ENCODE assay signal across 12 cellular contexts in genomic region chr6:150336299-150336698, GRCh38. TPM values are rescaled to one million over a fixed set of nuclear protein-coding genes. Genes with fewer than 3 reads are reported as not detected.
DNase-seq lines count a peak whose midpoint lies in the region; ATAC-seq and TF ChIP-seq lines count a peak whose summit lies in the region.
"Had no signal": no experiment of that assay in that cellular context is flagged by ENCODE, and none has a peak within 500 bp of the region (broad histone marks: within the 10 kb centered on the region; RNA-seq: fewer than 3 reads in every experiment).

No MANE protein-coding gene starts in this region.

- H4K91ac ChIP-seq in trophoblast cell (ENCODE audit: low read depth, low read length) = no peak overlapping the region

- no peaks in the 10 kb centered on the region for H3K27me3 ChIP-seq in trophoblast cell (ENCODE audit: insufficient read depth, low read length)
- H3K27me3 ChIP-seq: vagina had no signal

- H3K79me1 ChIP-seq in trophoblast cell (ENCODE audit: low read length) = no peaks in the 10 kb centered on the region

- H3K4me2 ChIP-seq in trophoblast cell (ENCODE audit: low read length) = no peak overlapping the region

- H3K27me3 Mint-ChIP-seq in MCF 10A (ENCODE audit: insufficient read depth, unreplicated experiment) = no peaks in the 10 kb centered on the region

- H4K8ac ChIP-seq in trophoblast cell (ENCODE audit: low read depth, low read length) = no peak overlapping the region

- no peak overlapping the region for H3K27ac ChIP-seq in trophoblast cell (ENCODE audit: low read depth, low read length)
- H3K27ac ChIP-seq: vagina had no signal

- H3K4me1 ChIP-seq in trophoblast cell (ENCODE audit: control insufficient read depth in 1 of 2, insufficient read depth in 2 of 2, low read length in 2 of 2) = peaks cover 1 to 4% of the 10 kb centered on the region in 2 experiments
- H3K4me1 ChIP-seq: vagina had no signal

- H3K36me3 Mint-ChIP-seq in MCF 10A (ENCODE audit: insufficient read depth, unreplicated experiment) = peaks cover under 1% of the 10 kb centered on the region
- H3K36me3 Mint-ChIP-seq: activated naive CD8-positive, alpha-beta T cell treated with anti-CD3 and anti-CD28 coated beads, Interleukin-2, amount 10 ng/mL, durations not matched to agents 7 days and 5 days had no signal

- no peak overlapping the region for H2BK12ac ChIP-seq in trophoblast cell (ENCODE audit: low read length)

- no peak overlapping the region for H2BK5ac ChIP-seq in trophoblast cell (ENCODE audit: low read depth, low read length, poor library complexity)

- no peak overlapping the region for H3K9ac ChIP-seq in trophoblast cell (ENCODE audit: low read length)

- WGBS in trophoblast cell (ENCODE audit: extremely low coverage, insufficient coverage, insufficient read length) = no CpG with 5 or more reads among the region's 4 CpGs

- POLR2A ChIA-PET in MCF 10A (lab: Yijun Ruan, JAX) = interaction anchor here (0.5 to 1.6 kb wide), 12 partner anchors 12 to 264 kb away, joined by 3 to 9 read pairs (median 4); no protein-coding TSS in a partner anchor

- TF ChIP-seq CTCF in MCF 10A (IDR thresholded peaks at IDR 0.05; ENCODE audit: unreplicated experiment) = no peak

- no peak overlapping the region for H2BK120ac ChIP-seq in trophoblast cell (ENCODE audit: insufficient read depth, low read length, poor library complexity)

- no peaks in the 10 kb centered on the region for H3K9me3 Mint-ChIP-seq in MCF 10A (ENCODE audit: unreplicated experiment)
- H3K9me3 Mint-ChIP-seq: activated naive CD8-positive, alpha-beta T cell treated with anti-CD3 and anti-CD28 coated beads, Interleukin-2, amount 10 ng/mL, durations not matched to agents 7 days and 5 days had no signal

- H3K4me3 Mint-ChIP-seq in MCF 10A (ENCODE audit: unreplicated experiment) = no peak overlapping the region
- H3K4me3 Mint-ChIP-seq: activated naive CD8-positive, alpha-beta T cell treated with anti-CD3 and anti-CD28 coated beads, Interleukin-2, amount 10 ng/mL, durations not matched to agents 7 days and 5 days had no signal

- H3K9me3 ChIP-seq in trophoblast cell (ENCODE audit: insufficient read depth, low read depth, low read length) = peaks cover 2% of the 10 kb centered on the region
- H3K9me3 ChIP-seq: vagina had no signal

- H3K4me1 Mint-ChIP-seq in MCF 10A (ENCODE audit: insufficient read depth, unreplicated experiment) = peaks cover 18% of the 10 kb centered on the region
- H3K4me1 Mint-ChIP-seq: activated naive CD8-positive, alpha-beta T cell treated with anti-CD3 and anti-CD28 coated beads, Interleukin-2, amount 10 ng/mL, durations not matched to agents 7 days and 5 days had no signal

- peak; percentile 51 for DNase-seq in NCI-H345 (lab: John Stamatoyannopoulos, UW)
- no peak for DNase-seq in NCI-H345 treated with DMSO at 0.1 percent for 48 hours (lab: John Stamatoyannopoulos, UW; ENCODE audit: unreplicated experiment)
- peak; percentile 63 for DNase-seq in MCF 10A (ENCODE audit: unreplicated experiment)
- peak; percentile 8 to 27 for DNase-seq in trophoblast cell
- DNase-seq in Kasumi-1 (lab: John Stamatoyannopoulos, UW) = no peak
- no peak for DNase-seq in stimulated activated CD4-positive, alpha-beta T cell treated with anti-CD3 and anti-CD28 coated beads, Interleukin-12 subunit alpha, Interleukin-12 subunit beta, amount 100 ng/mL, for 4 hours
- DNase-seq: activated naive CD8-positive, alpha-beta T cell treated with anti-CD3 and anti-CD28 coated beads, Interleukin-2, amount 10 ng/mL, durations not matched to agents 7 days and 5 days; NCI-H1436 treated with DMSO at 0.1 percent for 48 hours had no signal

- no peak overlapping the region for H3K23ac ChIP-seq in trophoblast cell (ENCODE audit: low read length)

- no peak overlapping the region for H3K14ac ChIP-seq in trophoblast cell (ENCODE audit: low read length)

- CTCF ChIA-PET in MCF 10A (lab: Yijun Ruan, JAX) = interaction anchor here (0.6 to 2.3 kb wide), 14 partner anchors 10 to 349 kb away, joined by 3 to 23 read pairs (median 4); no protein-coding TSS in a partner anchor

- no peak overlapping the region for H3K4me3 ChIP-seq in trophoblast cell (ENCODE audit: low read depth, low read length)
- H3K4me3 ChIP-seq: vagina had no signal

- no peak overlapping the region for H2AFZ ChIP-seq in trophoblast cell (ENCODE audit: insufficient read depth, low read length, poor library complexity)

- H3K4ac ChIP-seq in trophoblast cell (ENCODE audit: low read depth, low read length) = no peak overlapping the region

- intact Hi-C loops in MCF 10A (cut with micrococcal nuclease) = loop anchor here (5.0 kb wide), 1 partner anchor 399 kb away; no protein-coding TSS in a partner anchor

- peak overlapping the region; percentile 24 for H3K27ac Mint-ChIP-seq in MCF 10A (ENCODE audit: low read depth, unreplicated experiment)
- H3K27ac Mint-ChIP-seq: activated naive CD8-positive, alpha-beta T cell treated with anti-CD3 and anti-CD28 coated beads, Interleukin-2, amount 10 ng/mL, durations not matched to agents 7 days and 5 days had no signal

- no peak overlapping the region for H2AK5ac ChIP-seq in trophoblast cell (ENCODE audit: low read length)

- H3K18ac ChIP-seq in trophoblast cell (ENCODE audit: low read length) = no peak overlapping the region

- ATAC-seq in HG03460 (IDR thresholded peaks at IDR 0.05; ENCODE audit: unreplicated experiment) = peak; percentile 73
- ATAC-seq in GM19035 (IDR thresholded peaks at IDR 0.05; ENCODE audit: unreplicated experiment) = no peak

- H3K79me2 ChIP-seq in trophoblast cell (ENCODE audit: control insufficient read depth, insufficient read depth, low read length, poor library complexity) = no peaks in the 10 kb centered on the region

- H4K12ac ChIP-seq in trophoblast cell (ENCODE audit: low read depth, low read length) = no peak overlapping the region

- BruUV-seq in MCF 10A (replicated peaks; lab: Mats Ljungman, UMichigan) = no TSS peak

- no peaks in the 10 kb centered on the region for H3K36me3 ChIP-seq in trophoblast cell (ENCODE audit: control insufficient read depth in 1 of 2, insufficient read depth in 2 of 2, low read length in 2 of 2)
- H3K36me3 ChIP-seq: vagina had no signal

RNA-seq across cellular contexts. Expression of gene IYD, which starts 32.5 kb away (rescaled TPM):
- total RNA-seq in MCF 10A (2022) = not detected in 2 replicates
- under 0.01 TPM in 1 of 2 replicates, not detected in the other for polyA plus RNA-seq in trophoblast cell (2013)
- total RNA-seq: activated naive CD8-positive, alpha-beta T cell treated with anti-CD3 and anti-CD28 coated beads, Interleukin-2, amount 10 ng/mL, durations not matched to agents 7 days and 5 days; vagina had no signal
- polyA plus RNA-seq: BJ had no signal

Comparison
In these comparisons a context has a peak if more than half of its experiments do, and no peak if none do; other contexts are left out.
1. DNase-seq: peak in NCI-H345 (single experiment), MCF 10A (single experiment) and trophoblast cell (2 of 2); none in NCI-H345 treated with DMSO at 0.1 percent for 48 hours (single experiment), Kasumi-1 (0 of 2) and stimulated activated CD4-positive, alpha-beta T cell treated with anti-CD3 and anti-CD28 coated beads, Interleukin-12 subunit alpha, Interleukin-12 subunit beta, amount 100 ng/mL, for 4 hours (single experiment).